ENCODE assay signal across 8 cellular contexts in the genomic region with DNA sequence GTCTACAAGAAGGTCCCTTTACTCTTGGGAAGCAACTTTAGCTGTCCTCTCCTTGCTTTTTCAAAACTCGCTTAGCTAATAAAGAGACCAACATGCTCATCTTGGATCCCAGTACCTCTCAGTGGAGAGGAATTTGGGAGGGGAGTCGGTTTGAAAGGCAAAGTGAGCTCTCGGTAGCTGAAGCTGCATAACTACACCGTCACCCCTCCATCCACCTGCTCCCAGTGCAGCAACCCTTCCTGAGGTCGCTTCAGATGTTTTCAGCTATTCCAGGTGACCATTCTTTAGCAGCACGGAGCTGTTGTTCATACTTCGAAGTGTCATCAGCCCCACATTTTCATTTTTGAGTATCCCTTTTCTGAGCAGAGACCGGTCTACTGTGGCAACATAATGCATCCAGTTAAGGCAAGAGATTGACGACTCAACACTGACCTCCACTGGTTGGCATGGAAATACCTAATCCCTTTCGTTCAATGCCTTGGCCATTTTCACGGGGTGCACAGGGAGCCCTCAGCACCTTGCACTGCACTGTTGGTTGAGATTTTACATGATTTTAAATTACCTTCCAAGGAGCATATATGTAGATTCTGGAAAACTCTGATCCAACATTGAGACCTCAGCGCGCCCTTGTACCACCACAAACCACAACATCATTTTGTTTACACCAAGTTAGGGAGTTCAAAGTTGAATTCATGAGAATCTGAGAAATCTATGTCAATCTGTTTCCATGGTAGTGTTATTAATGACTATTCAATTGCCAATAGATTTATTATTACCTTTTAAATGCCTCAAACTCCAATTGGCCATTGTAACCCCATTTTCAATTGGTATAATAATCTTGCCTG. TPM values are rescaled to one million over a fixed set of nuclear protein-coding genes. Genes with fewer than 3 reads are reported as not detected.
A peak's percentile ranks its signal among the peaks of the same experiment; 100 is the strongest.
DNase-seq lines count a peak whose midpoint lies in the region; ATAC-seq, FAIRE-seq and TF ChIP-seq lines count a peak whose summit lies in the region.

No MANE protein-coding gene starts in this region.

- no peaks in the 10 kb centered on the region for H3K36me3 Mint-ChIP-seq in activated T-helper 17 cell treated with anti-CD3 and anti-CD28 coated beads, Interleukin-2, amount 50 U/mL, for 72 hours (ENCODE audit: low read depth)

- peak; percentile 73 for DNase-seq in ELF-1 (ENCODE audit: low read depth, low spot score)
- DNase-seq in KG1 (lab: John Stamatoyannopoulos, UW) = peak; percentile 45
- peak; percentile 39 for DNase-seq in RCC 7860 (ENCODE audit: low spot score)
- peak; percentile 62 to 89 for DNase-seq in foreskin fibroblast
- peak; percentile 13 for DNase-seq in occipital lobe (lab: John Stamatoyannopoulos, UW)
- peak in 1 of 2 donors; percentile 56 for DNase-seq in tibial nerve (ENCODE audit: low spot score in 2 of 2)

- no peak for TF ChIP-seq POLR2A in tibial nerve (IDR thresholded peaks at IDR 0.05)

- peak overlapping the region in 3 of 4 donors; percentile 31 to 56 (median 52) for H3K27ac ChIP-seq in tibial nerve

- peaks cover 3% of the 10 kb centered on the region for H3K4me1 Mint-ChIP-seq in activated T-helper 17 cell treated with anti-CD3 and anti-CD28 coated beads, Interleukin-2, amount 50 U/mL, for 72 hours

- peak; percentile 89 for ATAC-seq in GM21723 (IDR thresholded peaks at IDR 0.05; ENCODE audit: unreplicated experiment)
- peak; percentile 93 for ATAC-seq in activated T-helper 17 cell treated with anti-CD3 and anti-CD28 coated beads, Interleukin-2, amount 50 U/mL, for 72 hours (replicated peaks)

- TF ChIP-seq CTCF in foreskin fibroblast (IDR thresholded peaks at IDR 0.05; ENCODE audit: low read depth, low read length) = peak; percentile 59
- TF ChIP-seq CTCF in tibial nerve (IDR thresholded peaks at IDR 0.05) = peak; percentile 59 to 81 (median 78)

- H3K9me3 Mint-ChIP-seq in activated T-helper 17 cell treated with anti-CD3 and anti-CD28 coated beads, Interleukin-2, amount 50 U/mL, for 72 hours = no peaks in the 10 kb centered on the region

- peak in 1 of 2 donors; percentile 46 for TF ChIP-seq EP300 in tibial nerve (IDR thresholded peaks at IDR 0.05)

- no peaks in the 10 kb centered on the region for H3K27me3 ChIP-seq in tibial nerve

- peaks cover 0 to 18% (median 4%) of the 10 kb centered on the region in 4 donors for H3K9me3 ChIP-seq in tibial nerve

- no peak overlapping the region for H3K4me3 Mint-ChIP-seq in activated T-helper 17 cell treated with anti-CD3 and anti-CD28 coated beads, Interleukin-2, amount 50 U/mL, for 72 hours

- peak; percentile 46 for FAIRE-seq in RCC 7860 (lab: Jason Lieb, UNC)

- no peak overlapping the region for H3K4me3 ChIP-seq in foreskin fibroblast (ENCODE audit: low read depth in 1 of 2, low read length in 2 of 2)
- H3K4me3 ChIP-seq in tibial nerve = peak overlapping the region in 3 of 4 donors; percentile 17 to 30 (median 24)

- WGBS in tibial nerve, 2 donors = 24 to 36% methylated on average over 13 of the region's 13 CpGs

- peaks cover 0 to 49% (median 10%) of the 10 kb centered on the region in 4 donors for H3K4me1 ChIP-seq in tibial nerve

- H3K36me3 ChIP-seq in tibial nerve = peaks cover 0 to 3% (median 0%) of the 10 kb centered on the region in 3 donors

- H3K27ac Mint-ChIP-seq in activated T-helper 17 cell treated with anti-CD3 and anti-CD28 coated beads, Interleukin-2, amount 50 U/mL, for 72 hours = no peak overlapping the region

- no peaks in the 10 kb centered on the region for H3K27me3 Mint-ChIP-seq in activated T-helper 17 cell treated with anti-CD3 and anti-CD28 coated beads, Interleukin-2, amount 50 U/mL, for 72 hours

RNA-seq across cellular contexts. Expression of a gene that starts 42.2 kb away (rescaled TPM):
- not detected for total RNA-seq in activated T-helper 17 cell treated with anti-CD3 and anti-CD28 coated beads, Interleukin-2, amount 50 U/mL, for 72 hours
- total RNA-seq in occipital lobe (24.0 TPM), tibial nerve (10 to 100 TPM in 2 of 4 donors, 1 to 10 TPM in 2; 6.7 to 43.5 (median 11.5) TPM)

Comparison
In these comparisons a context has a peak if more than half of its experiments do, and no peak if none do; other contexts are left out.
1. H3K4me3 ChIP-seq: peak in tibial nerve (3 of 4); none in foreskin fibroblast (0 of 2).
2. RNA of a gene that starts 42.2 kb away (total RNA-seq): 24.0 TPM in occipital lobe (single experiment) and 6.7 to 43.5 TPM in tibial nerve; not detected in activated T-helper 17 cell treated with anti-CD3 and anti-CD28 coated beads, Interleukin-2, amount 50 U/mL, for 72 hours; every median in the first group is over 4 times any median in the second.